ENCODE assay signal across 1 cellular context in the genomic region with DNA sequence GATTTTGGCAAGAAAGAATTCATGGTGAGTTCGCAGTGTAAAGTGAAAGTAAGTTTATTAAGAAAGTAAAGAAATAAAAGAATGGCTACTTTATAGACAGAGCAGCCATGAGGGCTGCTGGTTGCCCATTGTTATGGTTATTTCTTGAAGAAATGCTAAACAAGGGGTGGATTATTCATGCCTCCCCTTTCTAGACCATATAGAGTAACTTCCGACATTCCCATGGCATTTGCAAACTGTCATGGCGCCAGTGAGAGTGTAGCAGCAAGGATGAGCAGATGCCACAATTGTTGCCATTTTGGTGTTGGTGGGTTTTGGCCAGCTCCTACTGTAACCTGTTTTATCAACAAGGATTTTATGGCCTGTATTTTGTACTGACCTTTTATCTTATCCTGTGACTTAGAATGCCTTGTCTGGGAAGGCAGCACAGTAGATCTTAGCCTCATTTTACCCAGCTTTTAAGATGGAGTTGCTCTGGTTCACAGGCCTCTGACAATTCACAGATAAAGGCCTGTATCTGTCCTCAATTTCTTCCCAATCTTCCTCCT.
TF ChIP-seq lines count a peak whose summit lies in the region.

No MANE protein-coding gene starts in this region.

TF ChIP-seq in GM23338, 12 proteins besides CTCF, POLR2A, EP300 and RAD21:
- TF ChIP-seq, protein P1, sequence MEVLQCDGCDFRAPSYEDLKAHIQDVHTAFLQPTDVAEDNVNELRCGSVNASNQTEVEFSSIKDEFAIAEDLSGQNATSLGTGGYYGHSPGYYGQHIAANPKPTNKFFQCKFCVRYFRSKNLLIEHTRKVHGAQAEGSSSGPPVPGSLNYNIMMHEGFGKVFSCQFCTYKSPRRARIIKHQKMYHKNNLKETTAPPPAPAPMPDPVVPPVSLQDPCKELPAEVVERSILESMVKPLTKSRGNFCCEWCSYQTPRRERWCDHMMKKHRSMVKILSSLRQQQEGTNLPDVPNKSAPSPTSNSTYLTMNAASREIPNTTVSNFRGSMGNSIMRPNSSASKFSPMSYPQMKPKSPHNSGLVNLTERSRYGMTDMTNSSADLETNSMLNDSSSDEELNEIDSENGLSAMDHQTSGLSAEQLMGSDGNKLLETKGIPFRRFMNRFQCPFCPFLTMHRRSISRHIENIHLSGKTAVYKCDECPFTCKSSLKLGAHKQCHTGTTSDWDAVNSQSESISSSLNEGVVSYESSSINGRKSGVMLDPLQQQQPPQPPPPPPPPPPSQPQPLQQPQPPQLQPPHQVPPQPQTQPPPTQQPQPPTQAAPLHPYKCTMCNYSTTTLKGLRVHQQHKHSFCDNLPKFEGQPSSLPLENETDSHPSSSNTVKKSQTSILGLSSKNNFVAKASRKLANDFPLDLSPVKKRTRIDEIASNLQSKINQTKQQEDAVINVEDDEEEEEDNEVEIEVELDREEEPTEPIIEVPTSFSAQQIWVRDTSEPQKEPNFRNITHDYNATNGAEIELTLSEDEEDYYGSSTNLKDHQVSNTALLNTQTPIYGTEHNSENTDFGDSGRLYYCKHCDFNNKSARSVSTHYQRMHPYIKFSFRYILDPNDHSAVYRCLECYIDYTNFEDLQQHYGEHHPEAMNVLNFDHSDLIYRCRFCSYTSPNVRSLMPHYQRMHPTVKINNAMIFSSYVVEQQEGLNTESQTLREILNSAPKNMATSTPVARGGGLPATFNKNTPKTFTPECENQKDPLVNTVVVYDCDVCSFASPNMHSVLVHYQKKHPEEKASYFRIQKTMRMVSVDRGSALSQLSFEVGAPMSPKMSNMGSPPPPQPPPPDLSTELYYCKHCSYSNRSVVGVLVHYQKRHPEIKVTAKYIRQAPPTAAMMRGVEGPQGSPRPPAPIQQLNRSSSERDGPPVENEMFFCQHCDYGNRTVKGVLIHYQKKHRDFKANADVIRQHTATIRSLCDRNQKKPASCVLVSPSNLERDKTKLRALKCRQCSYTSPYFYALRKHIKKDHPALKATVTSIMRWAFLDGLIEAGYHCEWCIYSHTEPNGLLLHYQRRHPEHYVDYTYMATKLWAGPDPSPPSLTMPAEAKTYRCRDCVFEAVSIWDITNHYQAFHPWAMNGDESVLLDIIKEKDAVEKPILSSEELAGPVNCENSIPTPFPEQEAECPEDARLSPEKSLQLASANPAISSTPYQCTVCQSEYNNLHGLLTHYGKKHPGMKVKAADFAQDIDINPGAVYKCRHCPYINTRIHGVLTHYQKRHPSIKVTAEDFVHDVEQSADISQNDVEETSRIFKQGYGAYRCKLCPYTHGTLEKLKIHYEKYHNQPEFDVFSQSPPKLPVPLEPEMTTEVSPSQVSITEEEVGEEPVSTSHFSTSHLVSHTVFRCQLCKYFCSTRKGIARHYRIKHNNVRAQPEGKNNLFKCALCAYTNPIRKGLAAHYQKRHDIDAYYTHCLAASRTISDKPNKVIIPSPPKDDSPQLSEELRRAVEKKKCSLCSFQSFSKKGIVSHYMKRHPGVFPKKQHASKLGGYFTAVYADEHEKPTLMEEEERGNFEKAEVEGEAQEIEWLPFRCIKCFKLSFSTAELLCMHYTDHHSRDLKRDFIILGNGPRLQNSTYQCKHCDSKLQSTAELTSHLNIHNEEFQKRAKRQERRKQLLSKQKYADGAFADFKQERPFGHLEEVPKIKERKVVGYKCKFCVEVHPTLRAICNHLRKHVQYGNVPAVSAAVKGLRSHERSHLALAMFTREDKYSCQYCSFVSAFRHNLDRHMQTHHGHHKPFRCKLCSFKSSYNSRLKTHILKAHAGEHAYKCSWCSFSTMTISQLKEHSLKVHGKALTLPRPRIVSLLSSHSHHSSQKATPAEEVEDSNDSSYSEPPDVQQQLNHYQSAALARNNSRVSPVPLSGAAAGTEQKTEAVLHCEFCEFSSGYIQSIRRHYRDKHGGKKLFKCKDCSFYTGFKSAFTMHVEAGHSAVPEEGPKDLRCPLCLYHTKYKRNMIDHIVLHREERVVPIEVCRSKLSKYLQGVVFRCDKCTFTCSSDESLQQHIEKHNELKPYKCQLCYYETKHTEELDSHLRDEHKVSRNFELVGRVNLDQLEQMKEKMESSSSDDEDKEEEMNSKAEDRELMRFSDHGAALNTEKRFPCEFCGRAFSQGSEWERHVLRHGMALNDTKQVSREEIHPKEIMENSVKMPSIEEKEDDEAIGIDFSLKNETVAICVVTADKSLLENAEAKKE (CRISPR knock-in tag; IDR thresholded peaks at IDR 0.05): peak; percentile 51; the same call in 1 of the 2 replicates
- TF ChIP-seq CREB1 (CRISPR knock-in tag; IDR thresholded peaks at IDR 0.05; ENCODE audit: low read depth): peak; percentile 10; the same call in 1 of the 2 replicates
- TF ChIP-seq EZH2phosphoT487 (IDR thresholded peaks at IDR 0.05; ENCODE audit: unreplicated experiment): no peak
- TF ChIP-seq, protein P2, sequence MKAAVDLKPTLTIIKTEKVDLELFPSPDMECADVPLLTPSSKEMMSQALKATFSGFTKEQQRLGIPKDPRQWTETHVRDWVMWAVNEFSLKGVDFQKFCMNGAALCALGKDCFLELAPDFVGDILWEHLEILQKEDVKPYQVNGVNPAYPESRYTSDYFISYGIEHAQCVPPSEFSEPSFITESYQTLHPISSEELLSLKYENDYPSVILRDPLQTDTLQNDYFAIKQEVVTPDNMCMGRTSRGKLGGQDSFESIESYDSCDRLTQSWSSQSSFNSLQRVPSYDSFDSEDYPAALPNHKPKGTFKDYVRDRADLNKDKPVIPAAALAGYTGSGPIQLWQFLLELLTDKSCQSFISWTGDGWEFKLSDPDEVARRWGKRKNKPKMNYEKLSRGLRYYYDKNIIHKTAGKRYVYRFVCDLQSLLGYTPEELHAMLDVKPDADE (IDR thresholded peaks at IDR 0.05): no peak
- peak; percentile 97 for TF ChIP-seq ZNF114 (CRISPR knock-in tag; IDR thresholded peaks at IDR 0.05)
